In the genomic region with DNA sequence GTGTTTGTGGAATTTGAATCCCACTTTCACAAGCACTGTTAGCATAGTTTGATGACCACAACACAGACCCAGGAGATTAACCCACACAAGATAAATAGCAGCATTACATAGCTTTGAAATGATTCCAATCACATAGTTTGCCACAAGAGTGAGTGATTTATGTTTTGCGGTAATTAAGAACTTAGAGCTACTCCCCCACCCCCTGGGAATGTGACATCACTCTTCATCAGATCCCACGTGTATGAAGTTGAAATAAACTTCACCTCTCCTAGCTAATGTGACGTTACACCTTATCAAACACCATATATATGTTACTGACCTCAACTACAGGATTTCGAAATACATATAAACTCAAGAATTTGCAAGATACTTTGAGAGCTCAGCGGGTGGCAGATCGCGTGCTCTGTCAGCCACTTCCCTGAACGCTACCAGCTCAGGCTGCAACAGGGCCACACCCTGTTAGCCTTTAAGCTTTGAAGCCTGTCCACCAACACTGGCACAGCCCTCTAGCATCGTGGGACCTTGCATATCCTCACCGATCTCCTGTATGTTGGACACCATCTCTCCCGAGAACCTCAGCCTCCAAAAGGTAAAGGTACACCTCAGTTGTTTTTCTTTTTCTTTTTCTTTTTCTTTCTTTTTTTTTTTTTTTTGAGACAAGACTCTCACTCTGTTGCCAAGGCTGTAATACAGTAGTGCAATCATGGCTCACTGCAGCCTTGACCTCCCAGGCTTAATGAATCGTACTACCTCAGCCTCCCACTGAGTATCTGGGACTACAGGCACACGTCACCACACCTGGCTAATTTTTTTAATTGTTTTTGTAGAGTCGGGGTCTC, we compare ENCODE assay signal across 9 cellular contexts. TPM values are rescaled to one million over a fixed set of nuclear protein-coding genes. Genes with fewer than 3 reads are reported as not detected.
DNase-seq lines count a peak whose midpoint lies in the region; ATAC-seq, FAIRE-seq and TF ChIP-seq lines count a peak whose summit lies in the region.
"Had no signal": no experiment of that assay in that cellular context is flagged by ENCODE, and none has a peak within 500 bp of the region (broad histone marks: within the 10 kb centered on the region; RNA-seq: fewer than 3 reads in every experiment).

No MANE protein-coding gene starts in this region.

- TF ChIP-seq CTCF in right atrium auricular region (IDR thresholded peaks at IDR 0.05), result no peak

- H3K36me3 ChIP-seq in right atrium auricular region, result no peaks in the 10 kb centered on the region
- H3K36me3 ChIP-seq: adrenal gland had no signal

- intact Hi-C loops in Right ventricle myocardium inferior (cut with DNase I), result loop anchor here (10.0 kb wide), 1 partner anchor 201 kb away; a partner anchor contains a TSS

- no peaks in the 10 kb centered on the region for H3K9me3 Mint-ChIP-seq in activated naive CD4-positive, alpha-beta T cell treated with anti-CD3 and anti-CD28 coated beads, Interleukin-2, amount 50 U/mL, for 72 hours

- H3K4me3 ChIP-seq in right atrium auricular region (no peak overlapping the region), skeletal muscle cell (ENCODE audit: low read depth, low read length) (no peak overlapping the region)

- H3K27ac Mint-ChIP-seq in activated naive CD4-positive, alpha-beta T cell treated with anti-CD3 and anti-CD28 coated beads, Interleukin-2, amount 50 U/mL, for 72 hours, result peak overlapping the region in 1 of 2 donors; percentile 96

- no peak overlapping the region for H3K27ac ChIP-seq in right atrium auricular region
- peak overlapping the region; percentile 73 for H3K27ac ChIP-seq in epithelial cell of prostate
- H3K27ac ChIP-seq: adrenal gland had no signal

- no peaks in the 10 kb centered on the region for H3K9me3 ChIP-seq in right atrium auricular region
- H3K9me3 ChIP-seq: adrenal gland had no signal

- H3K27me3 ChIP-seq in right atrium auricular region, result no peaks in the 10 kb centered on the region
- H3K27me3 ChIP-seq: adrenal gland had no signal

- H3K4me1 ChIP-seq in right atrium auricular region, result peaks cover 0 to 19% of the 10 kb centered on the region in 2 donors

- H3K36me3 Mint-ChIP-seq in activated naive CD4-positive, alpha-beta T cell treated with anti-CD3 and anti-CD28 coated beads, Interleukin-2, amount 50 U/mL, for 72 hours, result no peaks in the 10 kb centered on the region

- ATAC-seq in Right ventricle myocardium inferior, result no peak
- no peak for ATAC-seq in activated naive CD4-positive, alpha-beta T cell treated with anti-CD3 and anti-CD28 coated beads, Interleukin-2, amount 50 U/mL, for 72 hours

- DNase-seq in Right ventricle myocardium inferior (ENCODE audit: missing footprints) (peak; percentile 66), right atrium auricular region (ENCODE audit: low spot score) (no peak), RCC 7860 (ENCODE audit: low spot score) (peak; percentile 90), epithelial cell of prostate (ENCODE audit: low read depth, low spot score) (peak; percentile 83), skeletal muscle cell (ENCODE audit: low read depth) (peak; percentile 91), nucleus accumbens (lab: John Stamatoyannopoulos, UW) (no peak)
- no peak for DNase-seq in stimulated activated CD4-positive, alpha-beta T cell treated with anti-CD3 and anti-CD28 coated beads, Interleukin-12 subunit alpha, Interleukin-12 subunit beta, amount 100 ng/mL, for 4 hours
- no peak for DNase-seq in activated naive CD4-positive, alpha-beta T cell treated with anti-CD3 and anti-CD28 coated beads, Interleukin-2, amount 50 U/mL, for 72 hours (ENCODE audit: low spot score in 2 of 2)

- peak; percentile 90 for FAIRE-seq in RCC 7860 (lab: Jason Lieb, UNC)

RNA-seq across cellular contexts. Expression of a gene that starts 1.8 kb away (rescaled TPM):
- total RNA-seq in Right ventricle myocardium inferior (68.0 TPM), right atrium auricular region (10 to 100 TPM; 34.1 to 53.2 TPM)
- 10 to 100 TPM; 36.9 to 51.6 TPM for total RNA-seq in activated naive CD4-positive, alpha-beta T cell treated with anti-CD3 and anti-CD28 coated beads, Interleukin-2, amount 50 U/mL, for 72 hours

Comparison
In these comparisons a context has a peak if more than half of its experiments do, and no peak if none do; other contexts are left out.
1. DNase-seq: peak in Right ventricle myocardium inferior (single experiment), RCC 7860 (single experiment), epithelial cell of prostate (single experiment) and skeletal muscle cell (single experiment); none in right atrium auricular region (single experiment), nucleus accumbens (0 of 56), stimulated activated CD4-positive, alpha-beta T cell treated with anti-CD3 and anti-CD28 coated beads, Interleukin-12 subunit alpha, Interleukin-12 subunit beta, amount 100 ng/mL, for 4 hours (single experiment) and activated naive CD4-positive, alpha-beta T cell treated with anti-CD3 and anti-CD28 coated beads, Interleukin-2, amount 50 U/mL, for 72 hours (0 of 2).